8 cellular contexts compared by ENCODE assay signal in the genomic region with DNA sequence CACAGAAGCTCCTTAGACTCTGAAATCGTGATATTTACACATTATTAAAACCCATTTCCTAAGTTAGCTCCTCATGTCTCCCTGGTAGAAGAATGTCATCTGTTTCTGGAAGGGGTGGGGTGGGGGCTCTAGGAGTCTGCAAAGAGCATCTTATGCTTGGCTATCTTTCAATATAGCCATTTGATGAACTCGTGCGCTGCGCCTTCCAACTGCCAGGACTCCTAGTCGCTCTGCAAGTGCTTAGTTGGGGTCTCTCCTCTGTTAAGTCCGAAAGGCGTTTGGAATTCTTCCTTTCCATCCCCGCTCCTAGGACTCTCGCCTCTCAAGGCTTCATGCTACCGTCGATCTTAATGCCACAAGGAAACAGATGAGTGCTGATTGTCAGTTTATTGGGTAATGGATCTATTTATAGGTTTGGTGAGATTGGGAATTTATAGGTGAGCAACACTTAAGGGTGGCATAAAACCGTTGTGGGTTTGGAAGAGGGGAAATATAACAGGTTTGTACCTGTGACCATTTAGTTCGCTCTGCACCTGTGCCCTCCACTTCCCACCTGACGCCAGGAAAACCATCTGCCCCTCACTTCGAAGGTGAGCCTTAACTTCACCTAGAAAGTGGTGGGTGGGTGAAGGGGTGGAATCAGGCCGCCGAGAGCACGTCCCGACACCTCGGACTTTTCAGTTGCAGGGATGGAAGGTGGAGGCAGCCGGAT.
A peak's percentile ranks its signal among the peaks of the same experiment; 100 is the strongest.
DNase-seq lines count a peak whose midpoint lies in the region; TF ChIP-seq lines count a peak whose summit lies in the region.
"Had no signal": no experiment of that assay in that cellular context is flagged by ENCODE, and none has a peak within 500 bp of the region (broad histone marks: within the 10 kb centered on the region; RNA-seq: fewer than 3 reads in every experiment).

No MANE protein-coding gene starts in this region.

- no peak for DNase-seq in HFF-Myc (ENCODE audit: extremely low read depth, low read depth)
- DNase-seq in astrocyte of the spinal cord (ENCODE audit: low read depth, low spot score) = no peak
- DNase-seq in medulla oblongata (ENCODE audit: extremely low spot score) = peak; percentile 30
- peak in 7 of 49 donors; percentile 1 to 42 (median 5) for DNase-seq in substantia nigra (lab: John Stamatoyannopoulos, UW)
- no peak for DNase-seq in islet precursor cell
- DNase-seq in NCI-H1436 (lab: John Stamatoyannopoulos, UW) = no peak
- DNase-seq in activated T-cell treated with anti-CD3 and anti-CD28 coated beads, Interleukin-2, amount 50 U/mL, for 48 hours = no peak

- peak overlapping the region; percentile 38 for H3K4me3 ChIP-seq in HFF-Myc (replicated peaks; ENCODE audit: low read depth, low read length)
- peak overlapping the region; percentile 56 for H3K4me3 ChIP-seq in astrocyte of the spinal cord (ENCODE audit: low read depth, low read length)

- H3K27ac ChIP-seq in substantia nigra (ENCODE audit: low read depth, low read length, poor library complexity, severe bottlenecking) = peak overlapping the region; percentile 56
- H3K27ac ChIP-seq: KMS-11 had no signal

- no peak for TF ChIP-seq CTCF in HFF-Myc (IDR thresholded peaks at IDR 0.05; ENCODE audit: low read depth, low read length, missing control alignments)
- TF ChIP-seq CTCF in astrocyte of the spinal cord (IDR thresholded peaks at IDR 0.05; ENCODE audit: low read depth, low read length) = no peak

- in situ Hi-C loops in astrocyte of the spinal cord (cut with HindIII; ENCODE audit: low sequenced_read_pairs) = no loop called here
